In genomic region chr4:150779707-150780106, GRCh38 we compare ENCODE assay signal across 33 cellular contexts.
A peak's percentile ranks its signal among the peaks of the same experiment; 100 is the strongest.
DNase-seq lines count a peak whose midpoint lies in the region; ATAC-seq, FAIRE-seq and TF ChIP-seq lines count a peak whose summit lies in the region.
"Had no signal": no experiment of that assay in that cellular context is flagged by ENCODE, and none has a peak within 500 bp of the region (broad histone marks: within the 10 kb centered on the region; RNA-seq: fewer than 3 reads in every experiment).

No MANE protein-coding gene starts in this region.

- H3K9me3 ChIP-seq in HEK293 (ENCODE audit: control insufficient read depth, insufficient read depth, low read depth, low read length) (no peaks in the 10 kb centered on the region), SK-N-MC (ENCODE audit: low read depth, low read length) (no peaks in the 10 kb centered on the region)
- H3K9me3 ChIP-seq: A549; BE2C; BLaER1; BLaER1 treated with 17β-estradiol and CSF1 and Interleukin-3, amounts not matched to agents 10 nM and 100 nM; Caco-2 had no signal

- no peaks in the 10 kb centered on the region for H3K36me3 ChIP-seq in HEK293 (ENCODE audit: control insufficient read depth in 2 of 2, insufficient read depth in 1 of 2, low read length in 2 of 2)
- H3K36me3 ChIP-seq in SK-N-MC (ENCODE audit: insufficient read depth, low read length): no peaks in the 10 kb centered on the region
- H3K36me3 ChIP-seq: BE2C; BLaER1; BLaER1 treated with 17β-estradiol and CSF1 and Interleukin-3, amounts not matched to agents 10 nM and 100 nM had no signal

- POLR2A ChIA-PET in HEK293 (lab: Yijun Ruan, JAX) (no interaction called here), HEK293T (lab: Yijun Ruan, JAX) (no interaction called here)

- no peak for TF ChIP-seq CTCF in HEK293 (tag by site-specific recombination; IDR thresholded peaks at IDR 0.05)

- ATAC-seq in HG02981 (IDR thresholded peaks at IDR 0.05; ENCODE audit: unreplicated experiment): no peak
- no peak for ATAC-seq in HG03521 (IDR thresholded peaks at IDR 0.05; ENCODE audit: unreplicated experiment)
- ATAC-seq: A549; CD8-positive, alpha-beta T cell had no signal

- DNase-seq in HEK293T (ENCODE audit: extremely low spot score): no peak
- no peak for DNase-seq in SK-N-MC (ENCODE audit: low read depth, low spot score)
- no peak for DNase-seq in NCI-H1436 treated with DMSO at 0.1 percent for 48 hours (lab: John Stamatoyannopoulos, UW)
- no peak for DNase-seq in activated gamma-delta T cell (lab: John Stamatoyannopoulos, UW)
- DNase-seq: 8988T; ACHN; AML-193; BE2C; C1 segment of cervical spinal cord; Caco-2; Calu3; CD4-positive, alpha-beta memory T cell; CD4-positive, alpha-beta T cell; CD4-positive, CD25-positive, alpha-beta regulatory T cell; CD8-positive, alpha-beta memory T cell; CD8-positive, alpha-beta T cell; COR-L47; DMS 273 treated with DMSO at 0.1 percent for 48 hours; DMS153; DMS53; DMS79; DMS79 treated with DMSO at 0.1 percent for 48 hours; DND-41; EL had no signal

- peaks cover 21% of the 10 kb centered on the region for H3K4me1 ChIP-seq in HEK293 (ENCODE audit: control insufficient read depth, insufficient read depth, low read length)
- H3K4me1 ChIP-seq: BLaER1; BLaER1 treated with 17β-estradiol and CSF1 and Interleukin-3, amounts not matched to agents 10 nM and 100 nM had no signal

- CTCF ChIA-PET in HEK293 (lab: Yijun Ruan, JAX) (no interaction called here), HEK293T (lab: Yijun Ruan, JAX) (no interaction called here)

- no peak overlapping the region for H3K9ac ChIP-seq in SK-N-MC (ENCODE audit: insufficient read length)
- H3K9ac ChIP-seq: BLaER1; BLaER1 treated with 17β-estradiol and CSF1 and Interleukin-3, amounts not matched to agents 10 nM and 100 nM had no signal

- H3K4me3 ChIP-seq in HEK293 (ENCODE audit: low read depth, low read length): no peak overlapping the region
- no peak overlapping the region for H3K4me3 ChIP-seq in SK-N-MC
- H3K4me3 ChIP-seq: A549; BLaER1; BLaER1 treated with 17β-estradiol and CSF1 and Interleukin-3, amounts not matched to agents 10 nM and 100 nM had no signal

- H3K27ac ChIP-seq in HEK293 (ENCODE audit: extremely low read depth, low read depth, low read length): no peak overlapping the region
- peak overlapping the region; percentile 2; the same call in 1 of the 2 replicates for H3K27ac ChIP-seq in SK-N-MC
- H3K27ac ChIP-seq: 22Rv1; A549; BLaER1; BLaER1 treated with 17β-estradiol and CSF1 and Interleukin-3, amounts not matched to agents 10 nM and 100 nM; C4-2B had no signal

- FAIRE-seq in islet of Langerhans (lab: Jason Lieb, UNC): peak; percentile 60
- FAIRE-seq: A549 had no signal

TF ChIP-seq in HEK293, 187 proteins besides CTCF, POLR2A, EP300 and RAD21:
- TF ChIP-seq ZNF366 (tag by site-specific recombination; conservative IDR thresholded peaks at IDR 0.05) (no peak), FEZF1 (tag by site-specific recombination; IDR thresholded peaks at IDR 0.05) (0 out of 2 replicates have a peak, but pooled peaks have one; percentile 29), PRDM6 (tag by site-specific recombination; IDR thresholded peaks at IDR 0.05) (peak; percentile 85), ZBTB6 (tag by site-specific recombination; IDR thresholded peaks at IDR 0.05) (no peak), OSR2 (tag by site-specific recombination; IDR thresholded peaks at IDR 0.05) (peak; percentile 14; the same call in 1 of the 2 replicates)
TF ChIP-seq in HEK293: peak in this region for 3.

TF ChIP-seq in HEK293T, 16 proteins besides CTCF, POLR2A, EP300 and RAD21:
- peak; percentile 55; the same call in 1 of the 2 replicates for TF ChIP-seq PKNOX1 (IDR thresholded peaks at IDR 0.05)
- TF ChIP-seq NFRKB (IDR thresholded peaks at IDR 0.05): no peak
